In genomic region chr2:101993772-101994171, GRCh38 we compare ENCODE assay signal across 35 cellular contexts. TPM values are rescaled to one million over a fixed set of nuclear protein-coding genes. Genes with fewer than 3 reads are reported as not detected.
"Had no signal": no experiment of that assay in that cellular context is flagged by ENCODE, and none has a peak within 500 bp of the region (broad histone marks: within the 10 kb centered on the region; RNA-seq: fewer than 3 reads in every experiment).

No MANE protein-coding gene starts in this region.

- ATAC-seq: activated CD8-positive, alpha-beta T cell treated with anti-CD3 and anti-CD28 coated beads for 36 hours; activated T-cell treated with anti-CD3 and anti-CD28 coated beads, Interleukin-2, amount 50 U/mL, for 72 hours; activated T-helper 17 cell treated with anti-CD3 and anti-CD28 coated beads, Interleukin-2, amount 50 U/mL, for 72 hours; K562; Right ventricle myocardium inferior; T-cell had no signal

- H3K9me3 Mint-ChIP-seq: activated B cell treated with CpG ODN at 0.5 μM for 24 hours; activated CD8-positive, alpha-beta T cell treated with anti-CD3 and anti-CD28 coated beads for 36 hours; activated naive CD8-positive, alpha-beta T cell treated with anti-CD3 and anti-CD28 coated beads for 36 hours; activated T-cell treated with anti-CD3 and anti-CD28 coated beads, Interleukin-2, amount 50 U/mL, for 72 hours; activated T-helper 17 cell treated with anti-CD3 and anti-CD28 coated beads, Interleukin-2, amount 50 U/mL, for 72 hours; T-cell had no signal

- H3K4me1 ChIP-seq: ascending aorta had no signal

- H3K4me3 ChIP-seq: ascending aorta, cardiac muscle cell, K562, PC-9, SK-N-MC had no signal

- H3K9me3 ChIP-seq: ascending aorta had no signal

- DNase-seq: activated B cell treated with CpG ODN at 0.5 μM for 24 hours; activated CD4-positive, alpha-beta T cell treated with anti-CD3 and anti-CD28 coated beads for 48 hours; activated CD4-positive, alpha-beta T cell treated with anti-CD3 and anti-CD28 coated beads, Interleukin-2, amount 50 U/mL, for 4 hours; activated CD4-positive, CD25-positive, alpha-beta regulatory T cell treated with anti-CD3 and anti-CD28 coated beads, Interleukin-2, amount 50 U/mL, for 72 hours; activated CD8-positive, alpha-beta T cell treated with anti-CD3 and anti-CD28 coated beads for 36 hours; activated effector memory CD4-positive, alpha-beta T cell treated with anti-CD3 and anti-CD28 coated beads, Interleukin-2, amount 50 U/mL, for 16 hours; activated naive CD4-positive, alpha-beta T cell; activated naive CD4-positive, alpha-beta T cell treated with anti-CD3 and anti-CD28 coated beads, Interleukin-2, amount 50 U/mL, for 16 hours; activated naive CD8-positive, alpha-beta T cell treated with anti-CD3 and anti-CD28 coated beads for 36 hours; activated T-cell treated with anti-CD3 and anti-CD28 coated beads, Interleukin-2, amount 50 U/mL, for 1 hour; activated T-cell treated with anti-CD3 and anti-CD28 coated beads, Interleukin-2, amount 50 U/mL, for 72 hours; amniotic stem cell; IMR-90; NCI-H1048; NCI-H1105 treated with DMSO at 0.1 percent for 48 hours; NCI-H1436; NCI-H1694 treated with DMSO at 0.1 percent for 48 hours; NCI-H2029; NCI-H345; NCI-H524 treated with DMSO at 0.1 percent for 48 hours; NK-92 treated with Interleukin-12 subunit alpha and Interleukin-12 subunit beta, amount 100 ng/mL, for 24 hours; PC-9; T-cell; T-helper 2 cell; T-helper 9 cell had no signal

- H3K27me3 ChIP-seq: ascending aorta, cardiac muscle cell had no signal

- H3K36me3 ChIP-seq: ascending aorta, cardiac muscle cell had no signal

- H3K36me3 Mint-ChIP-seq: activated naive CD8-positive, alpha-beta T cell treated with anti-CD3 and anti-CD28 coated beads for 36 hours; T-cell had no signal

- H3K27ac Mint-ChIP-seq: activated B cell treated with CpG ODN at 0.5 μM for 24 hours; activated CD8-positive, alpha-beta T cell treated with anti-CD3 and anti-CD28 coated beads for 36 hours; activated naive CD8-positive, alpha-beta T cell treated with anti-CD3 and anti-CD28 coated beads for 36 hours; activated T-cell treated with anti-CD3 and anti-CD28 coated beads, Interleukin-2, amount 50 U/mL, for 72 hours; activated T-helper 17 cell treated with anti-CD3 and anti-CD28 coated beads, Interleukin-2, amount 50 U/mL, for 72 hours had no signal

- H3K27ac ChIP-seq: ascending aorta, cardiac muscle cell, PC-9, RWPE1, SK-N-MC, VCaP had no signal

- H3K4me3 Mint-ChIP-seq: activated B cell treated with CpG ODN at 0.5 μM for 24 hours; activated CD8-positive, alpha-beta T cell treated with anti-CD3 and anti-CD28 coated beads for 36 hours; activated naive CD8-positive, alpha-beta T cell treated with anti-CD3 and anti-CD28 coated beads for 36 hours; activated T-cell treated with anti-CD3 and anti-CD28 coated beads, Interleukin-2, amount 50 U/mL, for 72 hours; activated T-helper 17 cell treated with anti-CD3 and anti-CD28 coated beads, Interleukin-2, amount 50 U/mL, for 72 hours; T-cell had no signal

RNA-seq across cellular contexts. Expression of gene IL1R2, which starts 2.0 kb away (rescaled TPM):
- total RNA-seq: activated B cell treated with CpG ODN at 0.5 μM for 24 hours, cardiac muscle cell, IMR-90, K562, MCF 10A, OCI-LY7 had no signal
- polyA plus RNA-seq: cardiac muscle cell, IMR-90 had no signal
